ENCODE assay signal across 13 cellular contexts in genomic region chr11:36793542-36793926, GRCh38.
DNase-seq lines count a peak whose midpoint lies in the region; ATAC-seq and TF ChIP-seq lines count a peak whose summit lies in the region.
"Had no signal": no experiment of that assay in that cellular context is flagged by ENCODE, and none has a peak within 500 bp of the region (broad histone marks: within the 10 kb centered on the region; RNA-seq: fewer than 3 reads in every experiment).

No MANE protein-coding gene starts in this region.

- no peak overlapping the region for H3K4me3 Mint-ChIP-seq in activated naive CD4-positive, alpha-beta T cell treated with anti-CD3 and anti-CD28 coated beads for 36 hours
- no peak overlapping the region for H3K4me3 Mint-ChIP-seq in CD8-positive, alpha-beta T cell
- H3K4me3 Mint-ChIP-seq: activated CD4-positive, alpha-beta T cell treated with anti-CD3 and anti-CD28 coated beads, Interleukin-2, amount 10 ng/mL, durations not matched to agents 24 days and 14 days had no signal

- ATAC-seq in CD8-positive, alpha-beta T cell = no peak
- ATAC-seq: esophagus mucosa had no signal

- POLR2A ChIA-PET in CD8-positive, alpha-beta T cell (lab: Charles Lee) = no interaction called here

- H3K9me3 Mint-ChIP-seq in activated naive CD4-positive, alpha-beta T cell treated with anti-CD3 and anti-CD28 coated beads for 36 hours = no peaks in the 10 kb centered on the region
- no peaks in the 10 kb centered on the region for H3K9me3 Mint-ChIP-seq in CD8-positive, alpha-beta T cell
- H3K9me3 Mint-ChIP-seq: activated CD4-positive, alpha-beta T cell treated with anti-CD3 and anti-CD28 coated beads, Interleukin-2, amount 10 ng/mL, durations not matched to agents 24 days and 14 days had no signal

- H3K36me3 ChIP-seq in GM23248 (ENCODE audit: low read depth) (no peaks in the 10 kb centered on the region), NT2/D1 (ENCODE audit: insufficient read depth, insufficient read length, low read length) (no peaks in the 10 kb centered on the region)
- H3K36me3 ChIP-seq in CD8-positive, alpha-beta T cell (ENCODE audit: insufficient read depth, low read length) = no peaks in the 10 kb centered on the region
- H3K36me3 ChIP-seq: thoracic aorta had no signal

- H3K4me3 ChIP-seq in GM23248 (no peak overlapping the region), NT2/D1 (ENCODE audit: insufficient read length, low read depth) (no peak overlapping the region), epithelial cell of proximal tubule (ENCODE audit: low read depth, low read length) (no peak overlapping the region), retinal pigment epithelial cell (ENCODE audit: low read length) (no peak overlapping the region)
- no peak overlapping the region for H3K4me3 ChIP-seq in CD8-positive, alpha-beta T cell (ENCODE audit: low read depth, low read length)
- H3K4me3 ChIP-seq: SK-N-MC, thoracic aorta had no signal

- WGBS in GM23248 (ENCODE audit: low coverage in 1 of 2, low lambda C conversion rate in 2 of 2, missing lambda C conversion rate in 2 of 2), 2 experiments = 0% methylated on average over 3 of the region's 3 CpGs

- H3K4me2 ChIP-seq in GM23248 (ENCODE audit: unreplicated experiment) = no peak overlapping the region

- H2AFZ ChIP-seq in GM23248 = no peak overlapping the region

- H3K4me1 Mint-ChIP-seq in activated naive CD4-positive, alpha-beta T cell treated with anti-CD3 and anti-CD28 coated beads for 36 hours (ENCODE audit: low read depth) = no peaks in the 10 kb centered on the region
- H3K4me1 Mint-ChIP-seq in CD8-positive, alpha-beta T cell (ENCODE audit: low read depth) = no peaks in the 10 kb centered on the region
- H3K4me1 Mint-ChIP-seq: activated CD4-positive, alpha-beta T cell treated with anti-CD3 and anti-CD28 coated beads, Interleukin-2, amount 10 ng/mL, durations not matched to agents 24 days and 14 days had no signal

- H3K4me1 ChIP-seq in GM23248 (ENCODE audit: insufficient read depth) = no peaks in the 10 kb centered on the region
- no peaks in the 10 kb centered on the region for H3K4me1 ChIP-seq in NT2/D1 (ENCODE audit: insufficient read depth, insufficient read length)
- H3K4me1 ChIP-seq in CD8-positive, alpha-beta T cell (ENCODE audit: insufficient read depth, low read length) = no peaks in the 10 kb centered on the region

- CTCF ChIA-PET in activated naive CD4-positive, alpha-beta T cell treated with anti-CD3 and anti-CD28 coated beads for 36 hours (lab: Charles Lee) = no interaction called here
- CTCF ChIA-PET in CD8-positive, alpha-beta T cell (lab: Charles Lee) = no interaction called here

- H3K9me3 ChIP-seq in GM23248 (ENCODE audit: low read depth) = no peaks in the 10 kb centered on the region
- no peaks in the 10 kb centered on the region for H3K9me3 ChIP-seq in NT2/D1 (ENCODE audit: insufficient read depth, low read length)
- H3K9me3 ChIP-seq in CD8-positive, alpha-beta T cell (ENCODE audit: low read length) = no peaks in the 10 kb centered on the region
- H3K9me3 ChIP-seq: thoracic aorta had no signal

- DNase-seq in GM23248 = peak; percentile 5
- peak; percentile 11 for DNase-seq in NT2/D1 (ENCODE audit: low read depth, low spot score)
- DNase-seq in epithelial cell of proximal tubule (ENCODE audit: low read depth) = no peak
- no peak for DNase-seq in retinal pigment epithelial cell (ENCODE audit: low read depth)
- no peak for DNase-seq in activated naive CD4-positive, alpha-beta T cell treated with anti-CD3 and anti-CD28 coated beads for 36 hours
- no peak for DNase-seq in CD8-positive, alpha-beta T cell
- no peak for DNase-seq in NOMO-1 treated with dmso at 0.1 percent for 144 hours (lab: John Stamatoyannopoulos, UW; ENCODE audit: unreplicated experiment)
- DNase-seq: activated CD4-positive, alpha-beta T cell treated with anti-CD3 and anti-CD28 coated beads, Interleukin-2, amount 10 ng/mL, durations not matched to agents 24 days and 14 days; NCI-H510A had no signal

- no peak overlapping the region for H3K9ac ChIP-seq in GM23248
- no peak overlapping the region for H3K9ac ChIP-seq in NT2/D1 (ENCODE audit: insufficient read length, low read depth)

- TF ChIP-seq CTCF in epithelial cell of proximal tubule (conservative IDR thresholded peaks at IDR 0.05; ENCODE audit: low read depth, low read length) = peak; percentile 43
- peak; percentile 35 for TF ChIP-seq CTCF in retinal pigment epithelial cell (conservative IDR thresholded peaks at IDR 0.05; ENCODE audit: low read depth, low read length)
- no peak for TF ChIP-seq CTCF in CD8-positive, alpha-beta T cell (IDR thresholded peaks at IDR 0.05)

- intact Hi-C loops in activated naive CD4-positive, alpha-beta T cell treated with anti-CD3 and anti-CD28 coated beads for 36 hours (cut with micrococcal nuclease) = no loop called here
- intact Hi-C loops in CD8-positive, alpha-beta T cell (cut with DNase I, micrococcal nuclease) = no loop called here

- peaks cover 1% of the 10 kb centered on the region for H3K36me3 Mint-ChIP-seq in activated naive CD4-positive, alpha-beta T cell treated with anti-CD3 and anti-CD28 coated beads for 36 hours (ENCODE audit: low read depth)
- no peaks in the 10 kb centered on the region for H3K36me3 Mint-ChIP-seq in CD8-positive, alpha-beta T cell

- peaks cover 2% of the 10 kb centered on the region for H3K27me3 Mint-ChIP-seq in activated naive CD4-positive, alpha-beta T cell treated with anti-CD3 and anti-CD28 coated beads for 36 hours (ENCODE audit: low read depth)
- peaks cover 11% of the 10 kb centered on the region for H3K27me3 Mint-ChIP-seq in CD8-positive, alpha-beta T cell (ENCODE audit: low read depth)

- H3K27me3 ChIP-seq in GM23248 (replicated peaks; ENCODE audit: insufficient read depth) = no peaks in the 10 kb centered on the region; the same call in 1 of the 2 replicates
- no peaks in the 10 kb centered on the region for H3K27me3 ChIP-seq in NT2/D1 (ENCODE audit: insufficient read depth, insufficient read length)
- H3K27me3 ChIP-seq in CD8-positive, alpha-beta T cell (ENCODE audit: insufficient read depth, low read length) = no peaks in the 10 kb centered on the region

- no peak overlapping the region for H3K27ac ChIP-seq in GM23248
- no peak overlapping the region for H3K27ac ChIP-seq in CD8-positive, alpha-beta T cell (ENCODE audit: low read depth, low read length)
- H3K27ac ChIP-seq: HL-60, SK-N-MC, thoracic aorta had no signal

- no peaks in the 10 kb centered on the region for H3K79me2 ChIP-seq in GM23248 (ENCODE audit: insufficient read depth)

- no peak overlapping the region for H3K27ac Mint-ChIP-seq in activated naive CD4-positive, alpha-beta T cell treated with anti-CD3 and anti-CD28 coated beads for 36 hours
- no peak overlapping the region for H3K27ac Mint-ChIP-seq in CD8-positive, alpha-beta T cell
- H3K27ac Mint-ChIP-seq: activated CD4-positive, alpha-beta T cell treated with anti-CD3 and anti-CD28 coated beads, Interleukin-2, amount 10 ng/mL, durations not matched to agents 24 days and 14 days had no signal

- in situ Hi-C loops in GM23248 (cut with MboI) = no loop called here

- H4K20me1 ChIP-seq in GM23248 (ENCODE audit: insufficient read depth) = no peaks in the 10 kb centered on the region

- H3K9me2 ChIP-seq in GM23248 (ENCODE audit: insufficient read depth) = no peaks in the 10 kb centered on the region

- H3F3A ChIP-seq in GM23248 (ENCODE audit: insufficient read depth) = no peaks in the 10 kb centered on the region

Comparison
In these comparisons a context has a peak if more than half of its experiments do, and no peak if none do; other contexts are left out.
1. DNase-seq: peak in GM23248 (single experiment) and NT2/D1 (single experiment); none in epithelial cell of proximal tubule (single experiment), retinal pigment epithelial cell (single experiment), activated naive CD4-positive, alpha-beta T cell treated with anti-CD3 and anti-CD28 coated beads for 36 hours (single experiment), CD8-positive, alpha-beta T cell (0 of 7) and NOMO-1 treated with dmso at 0.1 percent for 144 hours (single experiment).